In the genomic region with DNA sequence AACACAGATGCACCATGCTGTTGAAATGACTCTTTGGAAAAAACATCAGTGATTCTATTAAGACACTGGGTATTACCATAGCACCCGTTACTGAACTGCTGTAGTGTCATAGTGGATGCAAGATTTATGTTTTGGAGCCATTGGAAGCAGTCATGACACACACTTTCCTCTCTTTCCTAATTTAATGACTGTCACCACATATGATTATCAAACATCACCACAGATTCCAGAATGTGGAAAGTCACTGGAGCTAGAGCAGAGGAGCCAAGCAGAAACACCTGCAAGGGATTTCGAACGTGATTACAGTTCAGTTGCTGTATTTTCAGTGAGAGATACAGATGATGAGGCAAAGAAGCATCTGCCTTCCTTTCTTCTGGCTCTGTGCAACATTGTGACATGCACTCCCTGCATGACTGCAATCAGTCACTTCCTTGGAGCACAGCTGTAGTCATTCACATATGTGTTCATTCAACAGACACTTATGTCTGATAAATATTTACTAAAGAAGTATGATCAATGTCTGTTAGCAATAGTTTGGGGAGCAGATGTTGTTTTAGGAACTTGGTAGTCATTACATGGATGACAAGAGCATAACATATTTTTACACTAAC, we compare ENCODE assay signal across 22 cellular contexts.
"Had no signal": no experiment of that assay in that cellular context is flagged by ENCODE, and none has a peak within 500 bp of the region (broad histone marks: within the 10 kb centered on the region; RNA-seq: fewer than 3 reads in every experiment).

No MANE protein-coding gene starts in this region.

- H3K27ac ChIP-seq: HL-60, SJSA1 had no signal

- H3K27me3 ChIP-seq: MG63, SJSA1 had no signal

- H3K9me3 ChIP-seq: MG63, SJSA1 had no signal

- H3K4me1 ChIP-seq: SJSA1 had no signal

- H3K4me3 ChIP-seq: MG63, SJSA1 had no signal

- H3K36me3 ChIP-seq: MG63, SJSA1 had no signal

- FAIRE-seq: HTR-8/SVneo, RCC 7860 had no signal

- DNase-seq: Karpas-422, KG1, MG63, NCI-H1092, NCI-H1105 treated with DMSO at 0.1 percent for 48 hours, NCI-H1417 treated with DMSO at 0.1 percent for 48 hours, NCI-H146, NCI-H1694 treated with DMSO at 0.1 percent for 48 hours, NCI-H1930, NCI-H2081, NCI-H2107, NCI-H2227 treated with DMSO at 0.1 percent for 48 hours, NCI-H524, NCI-H526 treated with DMSO at 0.1 percent for 48 hours, NCI-H774, Right ventricle myocardium superior, RPMI8226, SIG-M5 had no signal
